In the genomic region with DNA sequence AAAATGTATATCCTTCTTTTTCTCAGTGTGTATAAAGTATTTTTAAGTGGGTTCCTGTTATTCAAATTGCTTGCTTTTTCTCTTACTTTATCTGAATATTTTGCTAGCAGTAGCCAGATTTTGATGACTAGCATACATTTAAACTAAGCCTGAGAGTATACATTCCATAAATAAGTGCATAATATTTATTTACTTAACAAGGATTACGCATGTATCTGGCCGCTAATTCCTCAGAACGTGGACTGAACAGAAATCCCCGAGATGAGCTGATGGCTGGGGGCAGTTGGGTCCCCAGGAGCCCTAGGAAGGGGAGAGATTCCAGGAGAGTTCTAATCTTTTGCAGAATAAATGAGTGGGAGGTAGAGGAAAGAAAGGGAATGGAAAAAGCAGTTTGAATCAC, we compare ENCODE assay signal across 16 cellular contexts.
"Had no signal": no experiment of that assay in that cellular context is flagged by ENCODE, and none has a peak within 500 bp of the region (broad histone marks: within the 10 kb centered on the region; RNA-seq: fewer than 3 reads in every experiment).

No MANE protein-coding gene starts in this region.

- H3K4me3 ChIP-seq: cardiac muscle cell, hepatocyte, left lung, neural progenitor cell, stomach, thoracic aorta, upper lobe of right lung had no signal

- DNase-seq: activated CD4-positive, alpha-beta T cell treated with anti-CD3 and anti-CD28 coated beads, Interleukin-2, amount 50 U/mL, for 1 hour; activated CD8-positive, alpha-beta memory T cell treated with anti-CD3 and anti-CD28 coated beads for 24 hours; activated naive CD8-positive, alpha-beta T cell treated with anti-CD3 and anti-CD28 coated beads for 36 hours; aorta; kidney; left lung; stimulated activated CD4-positive, alpha-beta T cell treated with anti-CD3 and anti-CD28 coated beads, Interleukin-1b, Interleukin-23, amount 100 ng/mL, for 48 hours; stomach; T-helper 9 cell; upper lobe of right lung had no signal

- H2AFZ ChIP-seq: hepatocyte, neural progenitor cell had no signal

- H3K9ac ChIP-seq: neural progenitor cell had no signal

- H3K4me1 ChIP-seq: neural progenitor cell had no signal

- H3K27me3 ChIP-seq: hepatocyte, left lung, neural progenitor cell, stomach, upper lobe of right lung had no signal

- H3K27ac ChIP-seq: cardiac muscle cell, hepatocyte, neural progenitor cell, stomach, upper lobe of right lung had no signal

- H3K9me3 ChIP-seq: left lung, stomach, thoracic aorta, upper lobe of right lung had no signal

- ATAC-seq: activated CD4-positive, CD25-positive, alpha-beta regulatory T cell treated with anti-CD3 and anti-CD28 coated beads, Interleukin-2, amount 50 U/mL, for 24 hours; sciatic nerve; upper lobe of right lung had no signal

- H3K36me3 ChIP-seq: cardiac muscle cell, left lung, neural progenitor cell, stomach had no signal

- H3K79me2 ChIP-seq: hepatocyte had no signal

- H3K4me2 ChIP-seq: hepatocyte, neural progenitor cell had no signal
